ENCODE assay signal across 8 cellular contexts in the genomic region with DNA sequence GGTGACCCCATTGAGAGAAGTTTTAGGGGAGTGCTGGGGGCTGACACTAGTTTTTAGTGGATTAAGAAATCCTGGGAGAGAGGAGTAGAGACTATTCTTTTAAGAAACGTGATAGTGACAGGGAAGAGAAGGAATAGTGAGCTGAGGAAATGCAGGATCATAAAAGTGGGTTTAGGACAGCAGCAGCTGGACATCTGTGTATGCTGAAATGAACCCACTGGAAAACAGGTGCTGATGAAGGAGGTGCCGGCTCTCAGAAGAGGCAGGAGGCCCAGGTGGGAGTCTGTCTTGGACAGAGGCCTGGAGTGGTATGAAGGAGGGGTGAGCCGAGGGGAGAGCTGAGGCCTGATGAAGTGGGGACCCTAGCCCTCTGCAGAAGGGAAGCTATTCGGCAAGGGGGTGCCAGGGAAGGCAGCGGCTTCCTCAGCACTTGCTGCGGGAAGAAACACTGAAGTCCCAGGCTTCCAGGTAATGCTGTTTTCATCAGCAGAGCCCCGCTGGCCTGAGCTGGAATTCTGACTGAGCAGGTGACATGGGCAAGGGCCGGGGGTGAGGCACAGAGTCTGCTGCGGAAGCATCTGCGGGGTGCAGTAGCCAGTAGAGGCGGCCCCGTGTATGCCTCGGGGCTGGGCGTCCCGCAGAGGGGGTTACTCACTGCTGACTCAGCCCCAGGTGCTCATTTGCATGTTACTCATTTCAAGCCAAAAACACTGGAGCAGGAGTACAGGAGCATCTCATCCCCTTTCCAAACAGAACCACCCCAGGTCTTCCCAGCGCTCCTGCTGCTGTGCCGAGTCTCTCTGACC.
DNase-seq lines count a peak whose midpoint lies in the region; ATAC-seq and TF ChIP-seq lines count a peak whose summit lies in the region.

No MANE protein-coding gene starts in this region.

- H3K27ac ChIP-seq in angular gyrus (ENCODE audit: low read depth, low read length) = peak overlapping the region; percentile 11

- H3K27me3 Mint-ChIP-seq in HFFc6 (ENCODE audit: insufficient read depth) = peaks cover 16% of the 10 kb centered on the region
- H3K27me3 Mint-ChIP-seq in naive thymus-derived CD8-positive, alpha-beta T cell = peaks cover 8 to 26% (median 18%) of the 10 kb centered on the region in 5 donors

- POLR2A ChIA-PET in naive thymus-derived CD8-positive, alpha-beta T cell (lab: Charles Lee) = no interaction called here

- H3K9me3 Mint-ChIP-seq in HFFc6 = no peaks in the 10 kb centered on the region
- H3K9me3 Mint-ChIP-seq in naive thymus-derived CD8-positive, alpha-beta T cell = no peaks in the 10 kb centered on the region

- ATAC-seq in GM21367 (IDR thresholded peaks at IDR 0.05; ENCODE audit: unreplicated experiment) (peak; percentile 65), HG03469 (IDR thresholded peaks at IDR 0.05; ENCODE audit: unreplicated experiment) (peak; percentile 63)
- no peak for ATAC-seq in naive thymus-derived CD8-positive, alpha-beta T cell

- no peak overlapping the region for H3K4me3 ChIP-seq in GM12864 (ENCODE audit: low read depth, low read length)

- peak; percentile 43 for DNase-seq in GM12864 (ENCODE audit: low read depth)
- peak; percentile 59 for DNase-seq in mesenteric fat pad (ENCODE audit: low spot score)
- no peak for DNase-seq in HFFc6
- DNase-seq in NCI-H1092 (lab: John Stamatoyannopoulos, UW) = no peak
- no peak for DNase-seq in naive thymus-derived CD8-positive, alpha-beta T cell

- TF ChIP-seq CTCF in GM12864 (IDR thresholded peaks at IDR 0.05; ENCODE audit: low read depth, low read length, missing control alignments) (no peak), HFFc6 (IDR thresholded peaks at IDR 0.05) (no peak)

- no peaks in the 10 kb centered on the region for H3K36me3 Mint-ChIP-seq in HFFc6 (ENCODE audit: low read depth)
- peaks cover 0 to 1% (median 0%) of the 10 kb centered on the region in 3 donors for H3K36me3 Mint-ChIP-seq in naive thymus-derived CD8-positive, alpha-beta T cell

- no peak overlapping the region for H3K27ac Mint-ChIP-seq in HFFc6
- peak overlapping the region in 1 of 10 donors; percentile 2 for H3K27ac Mint-ChIP-seq in naive thymus-derived CD8-positive, alpha-beta T cell

- H3K4me1 Mint-ChIP-seq in HFFc6 (ENCODE audit: low read depth) = peaks cover 4% of the 10 kb centered on the region; the same call in 1 of the 2 replicates
- H3K4me1 Mint-ChIP-seq in naive thymus-derived CD8-positive, alpha-beta T cell = peaks cover 0 to 3% (median 0%) of the 10 kb centered on the region in 4 donors

- no peak overlapping the region for H3K4me3 Mint-ChIP-seq in HFFc6
- H3K4me3 Mint-ChIP-seq in naive thymus-derived CD8-positive, alpha-beta T cell = no peak overlapping the region

Comparison
In these comparisons a context has a peak if more than half of its experiments do, and no peak if none do; other contexts are left out.
1. DNase-seq: peak in GM12864 (single experiment) and mesenteric fat pad (single experiment); none in HFFc6 (single experiment), NCI-H1092 (single experiment) and naive thymus-derived CD8-positive, alpha-beta T cell (0 of 10).
2. ATAC-seq: peak in GM21367 (single experiment) and HG03469 (single experiment); none in naive thymus-derived CD8-positive, alpha-beta T cell (0 of 2).